In genomic region chr4:46387956-46388355, GRCh38 we compare ENCODE assay signal across 19 cellular contexts. TPM values are rescaled to one million over a fixed set of nuclear protein-coding genes. Genes with fewer than 3 reads are reported as not detected.
"Had no signal": no experiment of that assay in that cellular context is flagged by ENCODE, and none has a peak within 500 bp of the region (broad histone marks: within the 10 kb centered on the region; RNA-seq: fewer than 3 reads in every experiment).

No MANE protein-coding gene starts in this region.

- H3K4me3 Mint-ChIP-seq: activated T-cell treated with anti-CD3 and anti-CD28 coated beads, Interleukin-2, amount 50 U/mL, for 24 hours; central memory CD8-positive, alpha-beta T cell; dendritic cell treated with granulocyte-macrophage colony-stimulating factor and Interleukin-4, amounts not matched to agents 40 ng/mL and 50 ng/mL, for 4 days; memory B cell; natural killer cell treated with Interleukin-12 subunit alpha and Interleukin-12 subunit beta and Interleukin-15 and Interleukin-18, amount 100 ng/mL, for 72 hours had no signal

- H3K4me1 ChIP-seq: left lung had no signal

- H3K4me3 ChIP-seq: body of pancreas, left lung, ovary, thyroid gland, uterus had no signal

- DNase-seq: activated CD4-positive, alpha-beta T cell treated with anti-CD3 and anti-CD28 coated beads, Interleukin-2, amount 50 U/mL, for 4 hours; activated effector memory CD4-positive, alpha-beta T cell treated with Interleukin-2 at 50 U/mL for 16 hours; activated T-cell treated with anti-CD3 and anti-CD28 coated beads, Interleukin-2, amount 50 U/mL, for 24 hours; amniotic stem cell; body of pancreas; esophagus squamous epithelium; foreskin fibroblast; left lung; ovary; stomach; T-helper 17 cell; thyroid gland; uterus had no signal

- ATAC-seq: activated CD4-positive, CD25-positive, alpha-beta regulatory T cell treated with anti-CD3 and anti-CD28 coated beads, Interleukin-2, amount 50 U/mL, for 24 hours; activated naive CD4-positive, alpha-beta T cell treated with anti-CD3 and anti-CD28 coated beads, Interleukin-2, amount 50 U/mL, for 72 hours; body of pancreas; left lung; natural killer cell treated with Interleukin-12 subunit alpha and Interleukin-12 subunit beta and Interleukin-15 and Interleukin-18, amount 100 ng/mL, for 72 hours; T-helper 17 cell had no signal

- H3K27me3 ChIP-seq: ovary had no signal

- H3K27ac Mint-ChIP-seq: activated naive CD4-positive, alpha-beta T cell treated with anti-CD3 and anti-CD28 coated beads, Interleukin-2, amount 50 U/mL, for 72 hours; activated T-cell treated with anti-CD3 and anti-CD28 coated beads, Interleukin-2, amount 50 U/mL, for 24 hours; dendritic cell treated with granulocyte-macrophage colony-stimulating factor and Interleukin-4, amounts not matched to agents 40 ng/mL and 50 ng/mL, for 4 days; memory B cell; natural killer cell treated with Interleukin-12 subunit alpha and Interleukin-12 subunit beta and Interleukin-15 and Interleukin-18, amount 100 ng/mL, for 72 hours; T-helper 17 cell had no signal

- H3K36me3 ChIP-seq: esophagus squamous epithelium, left lung, ovary, stomach, thyroid gland, uterus had no signal

- H3K9me3 Mint-ChIP-seq: activated T-cell treated with anti-CD3 and anti-CD28 coated beads, Interleukin-2, amount 50 U/mL, for 24 hours; dendritic cell treated with granulocyte-macrophage colony-stimulating factor and Interleukin-4, amounts not matched to agents 40 ng/mL and 50 ng/mL, for 4 days had no signal

- H3K27ac ChIP-seq: body of pancreas, esophagus squamous epithelium, left lung, ovary, stomach, thyroid gland, uterus had no signal

- H3K9me3 ChIP-seq: body of pancreas, esophagus squamous epithelium, left lung, ovary, stomach, thyroid gland, uterus had no signal

RNA-seq across cellular contexts. Expression of gene GABRA2, which starts 2.0 kb away (rescaled TPM):
- total RNA-seq: activated naive CD4-positive, alpha-beta T cell treated with anti-CD3 and anti-CD28 coated beads, Interleukin-2, amount 50 U/mL, for 72 hours; natural killer cell treated with Interleukin-12 subunit alpha and Interleukin-12 subunit beta and Interleukin-15 and Interleukin-18, amount 100 ng/mL, for 72 hours; T-helper 17 cell had no signal
